In the genomic region with DNA sequence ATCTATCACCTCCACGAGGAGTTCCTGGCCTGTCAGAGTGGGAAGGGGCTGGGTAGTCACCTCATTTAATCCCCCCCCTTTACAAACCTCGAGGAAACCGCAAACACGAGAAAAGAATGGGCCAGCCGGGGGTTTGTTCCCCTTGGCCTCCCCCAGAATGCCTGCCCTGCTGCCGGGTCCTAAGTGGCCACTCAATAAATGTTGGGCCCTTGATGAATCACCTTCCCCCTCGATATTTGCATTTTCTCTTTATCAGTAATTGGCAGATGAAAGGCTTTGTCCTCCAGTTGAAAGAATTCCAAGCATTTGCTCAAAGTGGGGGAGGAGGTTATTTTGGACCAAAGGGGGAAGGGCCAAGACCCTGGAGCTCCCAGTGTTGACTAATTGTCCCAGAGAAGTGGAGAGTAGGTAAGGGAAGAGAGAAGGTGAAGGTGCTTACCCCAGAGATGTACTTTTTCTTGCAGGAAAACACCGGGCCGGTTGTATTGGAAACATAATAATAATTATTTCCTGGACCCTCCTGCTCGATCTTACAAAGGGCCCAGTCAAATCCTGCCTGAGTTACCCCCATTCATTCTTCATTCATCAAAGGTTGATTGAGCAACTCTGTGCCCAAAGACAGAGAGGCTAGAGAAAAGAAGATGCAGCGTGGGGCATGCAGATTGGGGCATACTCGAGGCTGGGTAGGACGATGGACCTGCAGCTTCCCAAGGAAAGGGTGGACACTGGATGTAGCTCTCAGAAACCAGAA, we compare ENCODE assay signal across 8 cellular contexts. TPM values are rescaled to one million over a fixed set of nuclear protein-coding genes. Genes with fewer than 3 reads are reported as not detected.
DNase-seq lines count a peak whose midpoint lies in the region; ATAC-seq and TF ChIP-seq lines count a peak whose summit lies in the region.

No MANE protein-coding gene starts in this region.

- in situ Hi-C loops in IMR-90 (cut with MboI; ENCODE audit: low sequenced_read_pairs): no loop called here

- TF ChIP-seq CTCF in IMR-90 (conservative IDR thresholded peaks at IDR 0.05; ENCODE audit: low read depth, low read length): no peak

- CTCF ChIA-PET in IMR-90 (lab: Yijun Ruan, JAX): no interaction called here

- dilution Hi-C loops in IMR-90 (cut with HindIII; ENCODE audit: low sequenced_read_pairs, unreplicated experiment): no loop called here

- peak overlapping the region; percentile 28 for H2AK9ac ChIP-seq in IMR-90 (replicated peaks; ENCODE audit: low read depth, low read length, poor library complexity)

- peak overlapping the region; percentile 44; the same call in 1 of the 2 replicates for H2AK5ac ChIP-seq in IMR-90 (ENCODE audit: low read depth, low read length)

- peaks cover 29% of the 10 kb centered on the region for H3K4me1 Mint-ChIP-seq in central memory CD8-positive, alpha-beta T cell

- H4K91ac ChIP-seq in IMR-90 (ENCODE audit: insufficient read depth, low read depth, low read length): 0 out of 2 replicates have a peak overlapping the region, but pooled peaks have one; percentile 42

- H3K4ac ChIP-seq in IMR-90 (ENCODE audit: low read depth, low read length): peak overlapping the region; percentile 3; the same call in 1 of the 2 replicates

- no CpG with 5 or more reads among the region's 13 CpGs for WGBS in IMR-90 (ENCODE audit: extremely low coverage in 2 of 2, insufficient read length in 1 of 2), 2 experiments

- no peak for TF ChIP-seq RAD21 in IMR-90 (IDR thresholded peaks at IDR 0.05; ENCODE audit: low read length)

- H3K27me3 ChIP-seq in BLaER1 (no peaks in the 10 kb centered on the region), IMR-90 (ENCODE audit: control insufficient read depth, insufficient read depth, low read length) (no peaks in the 10 kb centered on the region), muscle layer of duodenum (ENCODE audit: low read depth, low read length) (no peaks in the 10 kb centered on the region)

- H3K79me1 ChIP-seq in IMR-90 (ENCODE audit: low read depth in 1 of 2, low read length in 2 of 2): peaks cover 12 to 32% of the 10 kb centered on the region in 2 experiments; a peak in 3 of 4 replicates

- peaks cover 14% of the 10 kb centered on the region for H3K36me3 Mint-ChIP-seq in central memory CD8-positive, alpha-beta T cell (ENCODE audit: insufficient read depth)

- peak overlapping the region; percentile 91 for H3K4me2 ChIP-seq in BLaER1
- peak overlapping the region; percentile 38; the same call in 1 of the 2 replicates for H3K4me2 ChIP-seq in IMR-90 (ENCODE audit: low read depth, low read length)

- intact Hi-C loops in IMR-90 (cut with micrococcal nuclease): loop anchor here (5.0 kb wide), 1 partner anchor 45 kb away; the partner anchor contains the start of gene ORAI1

- H3K9me1 ChIP-seq in IMR-90 (ENCODE audit: insufficient read depth, low read length): 0 out of 2 replicates have a peak, but pooled peaks cover 5% of the 10 kb centered on the region

- POLR2A ChIA-PET in IMR-90 (lab: Charles Lee; ENCODE audit: unreplicated experiment): no interaction called here

- H3K23ac ChIP-seq in IMR-90 (ENCODE audit: low read depth, low read length): no peak overlapping the region

- peak overlapping the region; percentile 52 for H3K4me3 Mint-ChIP-seq in central memory CD8-positive, alpha-beta T cell

- H3K27ac ChIP-seq in BLaER1 (no peak overlapping the region; the same call in 1 of the 2 replicates), IMR-90 (ENCODE audit: insufficient read depth, low read length) (no peak overlapping the region), muscle layer of duodenum (ENCODE audit: low read length) (peak overlapping the region; percentile 82)

- H3K56ac ChIP-seq in IMR-90 (ENCODE audit: extremely low read depth, insufficient read depth, low read length): no peak overlapping the region

- TF ChIP-seq POLR2A in IMR-90 (IDR thresholded peaks at IDR 0.05; ENCODE audit: low read depth, low read length): no peak

- H3K4me1 ChIP-seq in BLaER1: peaks cover 67% of the 10 kb centered on the region
- peaks cover 12% of the 10 kb centered on the region for H3K4me1 ChIP-seq in IMR-90 (ENCODE audit: control insufficient read depth, insufficient read depth, low read length)
- H3K4me1 ChIP-seq in muscle layer of duodenum (ENCODE audit: control insufficient read depth in 1 of 2, insufficient read depth in 2 of 2, low read length in 2 of 2): peaks cover 12 to 34% of the 10 kb centered on the region in 2 donors

- no peak overlapping the region for H2BK5ac ChIP-seq in IMR-90 (ENCODE audit: low read depth, low read length, poor library complexity, severe bottlenecking)

- peak overlapping the region; percentile 32; the same call in 1 of the 2 replicates for H4K5ac ChIP-seq in IMR-90 (ENCODE audit: low read depth, low read length)

- 0 out of 2 replicates have a peak overlapping the region, but pooled peaks have one; percentile 12 for H2BK120ac ChIP-seq in IMR-90 (ENCODE audit: low read depth, low read length)

- H3K4me3 ChIP-seq in BLaER1 (peak overlapping the region; percentile 78; the same call in 1 of the 2 replicates), IMR-90 (ENCODE audit: insufficient read depth, low read depth, low read length) (no peak overlapping the region), muscle layer of duodenum (ENCODE audit: low read depth in 1 of 2, low read length in 2 of 2) (no peak overlapping the region)

- peak overlapping the region; percentile 5; the same call in 1 of the 2 replicates for H2BK20ac ChIP-seq in IMR-90 (ENCODE audit: low read depth, low read length)

- DNase-seq in IMR-90: no peak
- no peak for DNase-seq in central memory CD8-positive, alpha-beta T cell (ENCODE audit: low spot score in 2 of 2)
- no peak for DNase-seq in RKO (ENCODE audit: low spot score)
- DNase-seq in COLO668 (lab: John Stamatoyannopoulos, UW; ENCODE audit: unreplicated experiment): no peak
- no peak for DNase-seq in NK-92 treated with Interleukin-12 subunit alpha and Interleukin-12 subunit beta, amount 100 ng/mL, for 24 hours (lab: John Stamatoyannopoulos, UW)

- peak overlapping the region; percentile 99 for H3K27ac Mint-ChIP-seq in central memory CD8-positive, alpha-beta T cell (ENCODE audit: low read depth)

- no TSS peak for BruUV-seq in IMR-90 (replicated peaks; lab: Mats Ljungman, UMichigan)

- no peak overlapping the region for H3K18ac ChIP-seq in IMR-90 (ENCODE audit: low read depth, low read length)

- peak overlapping the region in 1 of 2 experiments; percentile 62; a peak in 2 of 4 replicates for H4K8ac ChIP-seq in IMR-90 (ENCODE audit: low read depth in 2 of 2, low read length in 2 of 2)

- no peak overlapping the region; the same call in 2 of the 3 replicates for H2BK15ac ChIP-seq in IMR-90 (ENCODE audit: low read depth, low read length)

- H3K14ac ChIP-seq in IMR-90 (replicated peaks; ENCODE audit: low read depth, low read length): peak overlapping the region; percentile 28

- H3K9me3 ChIP-seq in BLaER1: no peaks in the 10 kb centered on the region
- no peaks in the 10 kb centered on the region for H3K9me3 ChIP-seq in IMR-90 (ENCODE audit: control insufficient read depth, insufficient read depth, low read length)
- H3K9me3 ChIP-seq in muscle layer of duodenum (ENCODE audit: control insufficient read depth in 1 of 2, low read length in 2 of 2): no peaks in the 10 kb centered on the region

- H3K36me3 ChIP-seq in BLaER1: no peaks in the 10 kb centered on the region
- no peaks in the 10 kb centered on the region for H3K36me3 ChIP-seq in IMR-90 (ENCODE audit: control insufficient read depth, insufficient read depth, low read length)
- no peaks in the 10 kb centered on the region for H3K36me3 ChIP-seq in muscle layer of duodenum (ENCODE audit: control insufficient read depth in 1 of 2, insufficient read depth in 2 of 2, low read length in 2 of 2)

- H3K9ac ChIP-seq in BLaER1 (peak overlapping the region; percentile 90; the same call in 1 of the 2 replicates), IMR-90 (ENCODE audit: low read depth, low read length) (peak overlapping the region; percentile 3; the same call in 1 of the 2 replicates)

- no peak for ATAC-seq in IMR-90 (ENCODE audit: low read depth)
- no peak for ATAC-seq in central memory CD8-positive, alpha-beta T cell (replicated peaks; ENCODE audit: extremely low read depth, poor library complexity, severe bottlenecking)
- ATAC-seq in GM19463 (IDR thresholded peaks at IDR 0.05; ENCODE audit: unreplicated experiment): no peak

- H4K20me1 ChIP-seq in BLaER1: no peaks in the 10 kb centered on the region
- H4K20me1 ChIP-seq in IMR-90 (ENCODE audit: insufficient read depth, low read length): no peaks in the 10 kb centered on the region

- no peaks in the 10 kb centered on the region for H3K27me3 Mint-ChIP-seq in central memory CD8-positive, alpha-beta T cell

- H2AFZ ChIP-seq in IMR-90 (replicated peaks; ENCODE audit: low read length, poor library complexity): peak overlapping the region; percentile 76

- no peaks in the 10 kb centered on the region for H3K9me3 Mint-ChIP-seq in central memory CD8-positive, alpha-beta T cell

TF ChIP-seq in IMR-90, 13 proteins besides CTCF, POLR2A, EP300 and RAD21:
- TF ChIP-seq CEBPB (IDR thresholded peaks at IDR 0.05; ENCODE audit: low read depth, low read length) (peak; percentile 18; the same call in 1 of the 2 replicates), NFE2L2 (IDR thresholded peaks at IDR 0.05; ENCODE audit: low read depth, low read length) (no peak), BHLHE40 (IDR thresholded peaks at IDR 0.05; ENCODE audit: low read depth, low read length) (no peak), MXI1 (IDR thresholded peaks at IDR 0.05; ENCODE audit: borderline replicate concordance, low read depth, low read length) (no peak), RFX5 (IDR thresholded peaks at IDR 0.05; ENCODE audit: low read depth, low read length) (no peak)
- TF ChIP-seq, protein P1, sequence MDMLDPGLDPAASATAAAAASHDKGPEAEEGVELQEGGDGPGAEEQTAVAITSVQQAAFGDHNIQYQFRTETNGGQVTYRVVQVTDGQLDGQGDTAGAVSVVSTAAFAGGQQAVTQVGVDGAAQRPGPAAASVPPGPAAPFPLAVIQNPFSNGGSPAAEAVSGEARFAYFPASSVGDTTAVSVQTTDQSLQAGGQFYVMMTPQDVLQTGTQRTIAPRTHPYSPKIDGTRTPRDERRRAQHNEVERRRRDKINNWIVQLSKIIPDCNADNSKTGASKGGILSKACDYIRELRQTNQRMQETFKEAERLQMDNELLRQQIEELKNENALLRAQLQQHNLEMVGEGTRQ (IDR thresholded peaks at IDR 0.05; ENCODE audit: low read depth, low read length): no peak

RNA-seq across cellular contexts. Expression of gene KDM2B, which starts 1.9 kb away (rescaled TPM):
- total RNA-seq in IMR-90 (2012; rRNA removed): 21.1 and 24.2 TPM in 2 replicates
- 22.6 and 30.7 TPM in 2 replicates for polyA plus RNA-seq in IMR-90 (2012; rRNA removed)
- 19.7 and 20.6 TPM in 2 replicates for polyA plus RNA-seq in IMR-90 (2012; cell fraction: cytosol; rRNA removed)
- polyA plus RNA-seq in IMR-90 (2012; cell fraction: nucleus; rRNA removed; ENCODE audit: low replicate concordance): 51.3 and 95.2 TPM in 2 replicates

RNA-seq across cellular contexts. Expression of gene ORAI1, which starts 43.6 kb away (rescaled TPM):
- 3.9 and 4.4 TPM in 2 replicates for total RNA-seq in IMR-90 (2012; rRNA removed)
- polyA plus RNA-seq in IMR-90 (2012; rRNA removed): 22.7 and 31.1 TPM in 2 replicates
- polyA plus RNA-seq in IMR-90 (2012; cell fraction: cytosol; rRNA removed): 15.1 and 44.2 TPM in 2 replicates
- 5.3 and 12.5 TPM in 2 replicates for polyA plus RNA-seq in IMR-90 (2012; cell fraction: nucleus; rRNA removed; ENCODE audit: low replicate concordance)
